30 cellular contexts compared by ENCODE assay signal in the genomic region with DNA sequence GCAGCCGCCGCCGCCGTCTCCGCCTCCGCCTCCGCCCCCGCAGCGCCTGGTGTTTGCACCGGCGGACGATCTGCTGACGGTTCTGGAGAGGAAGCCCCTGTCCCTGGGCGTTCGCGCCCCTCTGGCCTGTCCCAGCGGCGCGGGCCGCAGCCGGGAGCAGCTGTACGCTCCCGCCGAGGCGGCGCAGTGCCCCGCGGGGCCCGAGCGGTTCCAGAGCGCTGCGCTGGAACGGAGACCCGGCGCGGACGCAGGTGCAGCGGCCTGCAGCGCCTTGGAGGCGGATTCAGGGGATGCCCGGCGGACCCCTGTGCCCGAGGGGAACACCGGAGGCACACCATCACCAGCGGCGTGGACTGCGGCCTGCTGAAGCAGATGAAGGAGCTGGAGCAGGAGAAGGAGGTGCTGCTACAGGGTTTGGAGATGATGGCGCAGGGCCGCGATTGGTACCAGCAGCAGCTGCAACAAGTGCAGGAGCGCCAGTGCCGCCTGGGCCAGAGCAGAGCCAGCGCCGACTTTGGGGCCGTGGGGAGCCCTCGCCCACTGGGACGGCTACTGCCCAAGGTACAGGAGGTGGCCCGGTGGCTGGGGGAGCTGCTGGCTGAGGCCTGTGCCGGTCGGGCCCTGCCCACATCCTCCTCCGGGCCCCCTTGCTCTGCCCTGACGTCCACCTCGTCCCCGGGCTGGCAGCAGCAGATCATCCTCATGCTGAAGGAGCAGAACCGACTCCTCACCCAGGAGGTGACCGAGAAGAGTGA. TPM values are rescaled to one million over a fixed set of nuclear protein-coding genes. Genes with fewer than 3 reads are reported as not detected.
"Had no signal": no experiment of that assay in that cellular context is flagged by ENCODE, and none has a peak within 500 bp of the region (broad histone marks: within the 10 kb centered on the region; RNA-seq: fewer than 3 reads in every experiment).

No MANE protein-coding gene starts in this region.

- H3K27me3 ChIP-seq: foreskin keratinocyte, hepatocyte, thyroid gland had no signal

- H3K4me1 ChIP-seq: foreskin keratinocyte, left lung, prostate gland, suprapubic skin, thyroid gland had no signal

- DNase-seq: dermis blood vessel endothelial cell, foreskin keratinocyte, left cardiac atrium, mesenchymal stem cell, naive B cell, spleen, thyroid gland had no signal

- H3K4me3 ChIP-seq: coronary artery, heart left ventricle, hepatocyte, left lung, mucosa of descending colon, prostate gland, right atrium auricular region, skin epidermis, spleen, suprapubic skin, thyroid gland had no signal

- H3K79me2 ChIP-seq: hepatocyte had no signal

- ATAC-seq: foreskin keratinocyte; gastroesophageal sphincter; mucosa of descending colon; stimulated activated memory B cell treated with anti-CD40 and anti-IgM and Interleukin-4, amounts not matched to agents 10 μg/mL and 1 μg/mL and 100 μg/mL, for 72 hours had no signal

- H3K4me2 ChIP-seq: hepatocyte had no signal

- H2AFZ ChIP-seq: hepatocyte had no signal

- H3K27ac ChIP-seq: coronary artery, esophagus muscularis mucosa, foreskin keratinocyte, gastroesophageal sphincter, heart left ventricle, hepatocyte, left lung, neutrophil, prostate gland, right atrium auricular region, skin epidermis, spleen, suprapubic skin, thyroid gland had no signal

- H3K9me3 ChIP-seq: neutrophil, prostate gland, thyroid gland had no signal

- H3K36me3 ChIP-seq: esophagus muscularis mucosa, gastroesophageal sphincter, heart left ventricle, left lung, neutrophil, prostate gland, right atrium auricular region, spleen, suprapubic skin, thyroid gland had no signal

RNA-seq across cellular contexts. Expression of gene ZNF735, which starts 24.8 kb away (rescaled TPM):
- total RNA-seq: dermis blood vessel endothelial cell; endothelial cell of umbilical vein; epithelial cell of proximal tubule; esophagus muscularis mucosa; fibroblast of lung; foreskin keratinocyte; gastroesophageal sphincter; heart left ventricle; hepatocyte; kidney epithelial cell; left cardiac atrium; left lung; lower leg skin; lung microvascular endothelial cell; mesothelial cell of epicardium; mucosa of descending colon; natural killer cell treated with Interleukin-12 subunit alpha and Interleukin-12 subunit beta and Interleukin-15 and Interleukin-18, amount 100 ng/mL, for 72 hours; neural crest cell; omental fat pad; prostate gland; right atrium auricular region; spleen; suprapubic skin; thyroid gland had no signal
- polyA plus RNA-seq: endothelial cell of umbilical vein, fibroblast of lung, foreskin keratinocyte, heart left ventricle, hepatocyte, spleen had no signal

RNA-seq across cellular contexts. Expression of gene ZNF679, which starts 46.1 kb away (rescaled TPM):
- total RNA-seq: dermis blood vessel endothelial cell; endothelial cell of umbilical vein; epithelial cell of proximal tubule; esophagus muscularis mucosa; fibroblast of lung; foreskin keratinocyte; gastroesophageal sphincter; heart left ventricle; hepatocyte; kidney epithelial cell; left cardiac atrium; left lung; lower leg skin; lung microvascular endothelial cell; mesothelial cell of epicardium; mucosa of descending colon; natural killer cell treated with Interleukin-12 subunit alpha and Interleukin-12 subunit beta and Interleukin-15 and Interleukin-18, amount 100 ng/mL, for 72 hours; neural crest cell; omental fat pad; prostate gland; right atrium auricular region; spleen; suprapubic skin; thyroid gland had no signal
- polyA plus RNA-seq: endothelial cell of umbilical vein, fibroblast of lung, foreskin keratinocyte, heart left ventricle, hepatocyte, spleen had no signal
